ENCODE assay signal across 8 cellular contexts in genomic region chr19:6735181-6735891, GRCh38. TPM values are rescaled to one million over a fixed set of nuclear protein-coding genes. Genes with fewer than 3 reads are reported as not detected.
DNase-seq lines count a peak whose midpoint lies in the region; ATAC-seq, FAIRE-seq and TF ChIP-seq lines count a peak whose summit lies in the region.
"Had no signal": no experiment of that assay in that cellular context is flagged by ENCODE, and none has a peak within 500 bp of the region (broad histone marks: within the 10 kb centered on the region; RNA-seq: fewer than 3 reads in every experiment).

No MANE protein-coding gene starts in this region.

- peak overlapping the region; percentile 88 for H3K27ac ChIP-seq in endothelial cell of umbilical vein (ENCODE audit: insufficient read depth, low read depth, low read length)

- peaks cover 17% of the 10 kb centered on the region for H3K36me3 Mint-ChIP-seq in T-helper 2 cell treated with Interferon-gamma antibody and Interleukin-4, amounts not matched to agents 5 μg/mL and 100 μg/mL, for 36 hours (ENCODE audit: low read depth)
- peaks cover 41% of the 10 kb centered on the region for H3K36me3 Mint-ChIP-seq in stimulated activated memory B cell treated with anti-CD40 and anti-IgM and Interleukin-4, amounts not matched to agents 10 μg/mL and 1 μg/mL and 100 μg/mL, for 72 hours

- no peaks in the 10 kb centered on the region for H3K9me3 ChIP-seq in endothelial cell of umbilical vein (replicated peaks; ENCODE audit: control insufficient read depth, insufficient read depth, low read length)

- no peaks in the 10 kb centered on the region for H3K27me3 Mint-ChIP-seq in T-helper 2 cell treated with Interferon-gamma antibody and Interleukin-4, amounts not matched to agents 5 μg/mL and 100 μg/mL, for 36 hours (ENCODE audit: low read depth)
- no peaks in the 10 kb centered on the region for H3K27me3 Mint-ChIP-seq in stimulated activated memory B cell treated with anti-CD40 and anti-IgM and Interleukin-4, amounts not matched to agents 10 μg/mL and 1 μg/mL and 100 μg/mL, for 72 hours

- peaks cover 11% of the 10 kb centered on the region for H3K79me2 ChIP-seq in endothelial cell of umbilical vein (ENCODE audit: control insufficient read depth, insufficient read depth, low read length)

- H3K9me3 Mint-ChIP-seq in T-helper 2 cell treated with Interferon-gamma antibody and Interleukin-4, amounts not matched to agents 5 μg/mL and 100 μg/mL, for 36 hours = no peaks in the 10 kb centered on the region
- no peaks in the 10 kb centered on the region for H3K9me3 Mint-ChIP-seq in stimulated activated memory B cell treated with anti-CD40 and anti-IgM and Interleukin-4, amounts not matched to agents 10 μg/mL and 1 μg/mL and 100 μg/mL, for 72 hours

- no peak for ATAC-seq in stimulated activated memory B cell treated with anti-CD40 and anti-IgM and Interleukin-4, amounts not matched to agents 10 μg/mL and 1 μg/mL and 100 μg/mL, for 72 hours

- BruUV-seq in endothelial cell of umbilical vein (replicated peaks; lab: Mats Ljungman, UMichigan) = TSS peak; percentile 24

- intact Hi-C loops in endothelial cell of umbilical vein (cut with micrococcal nuclease) = loop anchor here (5.0 to 10.0 kb wide), 5 partner anchors 61 to 363 kb away; partner anchors contain the start of genes ALKBH7, KHSRP, TNFSF14 and TNFSF9

- H3K9ac ChIP-seq in endothelial cell of umbilical vein (replicated peaks; ENCODE audit: extremely low read depth, insufficient read depth, low read length) = peak overlapping the region; percentile 89

- peaks cover 0 to 5% of the 10 kb centered on the region in 2 experiments for H3K36me3 ChIP-seq in endothelial cell of umbilical vein (ENCODE audit: control insufficient read depth in 2 of 2, extremely low read depth in 1 of 2, insufficient read depth in 2 of 2, low read length in 2 of 2)

- peaks cover 26% of the 10 kb centered on the region for H3K4me1 Mint-ChIP-seq in T-helper 2 cell treated with Interferon-gamma antibody and Interleukin-4, amounts not matched to agents 5 μg/mL and 100 μg/mL, for 36 hours (ENCODE audit: low read depth)
- peaks cover 47% of the 10 kb centered on the region for H3K4me1 Mint-ChIP-seq in stimulated activated memory B cell treated with anti-CD40 and anti-IgM and Interleukin-4, amounts not matched to agents 10 μg/mL and 1 μg/mL and 100 μg/mL, for 72 hours

- H2AFZ ChIP-seq in endothelial cell of umbilical vein (ENCODE audit: low read depth, low read length) = no peak overlapping the region

- H3K9me1 ChIP-seq in endothelial cell of umbilical vein (replicated peaks; ENCODE audit: control insufficient read depth, extremely low read depth, insufficient read depth, low read length) = no peaks in the 10 kb centered on the region

- peak overlapping the region; percentile 98 for H3K4me3 Mint-ChIP-seq in T-helper 2 cell treated with Interferon-gamma antibody and Interleukin-4, amounts not matched to agents 5 μg/mL and 100 μg/mL, for 36 hours
- H3K4me3 Mint-ChIP-seq in stimulated activated memory B cell treated with anti-CD40 and anti-IgM and Interleukin-4, amounts not matched to agents 10 μg/mL and 1 μg/mL and 100 μg/mL, for 72 hours = peak overlapping the region; percentile 92

- no peak overlapping the region for H3K4me3 ChIP-seq in endothelial cell of umbilical vein (replicated peaks in 1 of 3; ENCODE audit: insufficient read depth in 1 of 3, low read depth in 1 of 3, low read length in 3 of 3)

- peak overlapping the region; percentile 94 for H3K4me2 ChIP-seq in endothelial cell of umbilical vein (ENCODE audit: insufficient read depth, low read length)

- peaks cover 40% of the 10 kb centered on the region for H3K4me1 ChIP-seq in endothelial cell of umbilical vein (ENCODE audit: control insufficient read depth, extremely low read depth, insufficient read depth, low read length)

- no peak for DNase-seq in T-helper 2 cell treated with Interferon-gamma antibody and Interleukin-4, amounts not matched to agents 5 μg/mL and 100 μg/mL, for 36 hours (ENCODE audit: low spot score)
- no peak for DNase-seq in T-helper 2 cell
- peak; percentile 38 for DNase-seq in endothelial cell of umbilical vein (ENCODE audit: low read depth, low spot score)
- DNase-seq in NAMALWA (ENCODE audit: low spot score) = no peak
- DNase-seq in 8988T = no peak
- DNase-seq: ACHN, GOT3 had no signal

- POLR2A ChIA-PET in endothelial cell of umbilical vein (lab: Charles Lee) = no interaction called here

- H3K27ac Mint-ChIP-seq in T-helper 2 cell treated with Interferon-gamma antibody and Interleukin-4, amounts not matched to agents 5 μg/mL and 100 μg/mL, for 36 hours = peak overlapping the region; percentile 99
- peak overlapping the region; percentile 91 for H3K27ac Mint-ChIP-seq in stimulated activated memory B cell treated with anti-CD40 and anti-IgM and Interleukin-4, amounts not matched to agents 10 μg/mL and 1 μg/mL and 100 μg/mL, for 72 hours

- peak; percentile 63 for FAIRE-seq in endothelial cell of umbilical vein (lab: Jason Lieb, UNC)

- no peak for TF ChIP-seq POLR2A in endothelial cell of umbilical vein (IDR thresholded peaks at IDR 0.05; ENCODE audit: low read depth, low read length)

- dilution Hi-C loops in endothelial cell of umbilical vein (cut with MboI; ENCODE audit: extremely low pct_ligation_motif_present, low sequenced_read_pairs) = no loop called here

- no peak for TF ChIP-seq CTCF in endothelial cell of umbilical vein (IDR thresholded peaks at IDR 0.05; ENCODE audit: extremely low read depth in 1 of 2, insufficient read depth in 1 of 2, low read depth in 1 of 2, low read length in 2 of 2)

- no peaks in the 10 kb centered on the region for H4K20me1 ChIP-seq in endothelial cell of umbilical vein (replicated peaks; ENCODE audit: control insufficient read depth, extremely low read depth, insufficient read depth, low read length)

- CTCF ChIA-PET in endothelial cell of umbilical vein (lab: Charles Lee) = interaction anchor here (1.1 to 6.2 kb wide), 3 partner anchors 95 to 219 kb away, joined by 3 to 179 read pairs (median 50); no protein-coding TSS in a partner anchor

- H3K27me3 ChIP-seq in endothelial cell of umbilical vein (ENCODE audit: control insufficient read depth in 2 of 2, insufficient read depth in 2 of 2, low read length in 2 of 2) = no peaks in the 10 kb centered on the region

TF ChIP-seq in endothelial cell of umbilical vein, 7 proteins besides CTCF, POLR2A, EP300 and RAD21:
- no peak for TF ChIP-seq MYC (IDR thresholded peaks at IDR 0.05; ENCODE audit: low read depth, low read length)
- peak; percentile 59 for TF ChIP-seq GATA2 (IDR thresholded peaks at IDR 0.05; ENCODE audit: insufficient read depth, insufficient read length, low read depth, low read length)
- no peak for TF ChIP-seq POLR2AphosphoS5 (IDR thresholded peaks at IDR 0.05; ENCODE audit: insufficient read depth, low read depth, low read length)
TF ChIP-seq in endothelial cell of umbilical vein: peak in this region for 1.

RNA-seq across cellular contexts. Expression of gene GPR108, which starts 2.0 kb away (rescaled TPM):
- 52.6 and 68.5 TPM in 2 replicates for total RNA-seq in endothelial cell of umbilical vein
- 76.0 and 80.2 TPM in 2 replicates for polyA plus RNA-seq in endothelial cell of umbilical vein
- polyA plus RNA-seq in endothelial cell of umbilical vein (2011; cell fraction: cytosol; rRNA removed) = 50.5 and 54.3 TPM in 2 replicates
- 127 and 161 TPM in 2 replicates for polyA plus RNA-seq in endothelial cell of umbilical vein (2011; cell fraction: nucleus; rRNA removed)
- polyA plus RNA-seq in endothelial cell of umbilical vein (2012) = 46.1 and 52.6 TPM in 2 replicates
- 64.8 and 67.1 TPM in 2 replicates for polyA minus RNA-seq in endothelial cell of umbilical vein
- 35.6 TPM for polyA minus RNA-seq in endothelial cell of umbilical vein (2011; cell fraction: cytosol; rRNA and poly(A)+ RNA removed)
- polyA minus RNA-seq in endothelial cell of umbilical vein (2011; cell fraction: nucleus; rRNA and poly(A)+ RNA removed) = 23.1 and 35.2 TPM in 2 replicates

RNA-seq across cellular contexts. Expression of gene TRIP10, which starts 4.1 kb away (rescaled TPM):
- total RNA-seq in endothelial cell of umbilical vein = 65.7 and 69.3 TPM in 2 replicates
- 26.3 and 28.4 TPM in 2 replicates for polyA plus RNA-seq in endothelial cell of umbilical vein
- 36.2 and 40.0 TPM in 2 replicates for polyA plus RNA-seq in endothelial cell of umbilical vein (2011; cell fraction: cytosol; rRNA removed)
- 175 and 176 TPM in 2 replicates for polyA plus RNA-seq in endothelial cell of umbilical vein (2011; cell fraction: nucleus; rRNA removed)
- 80.6 and 95.7 TPM in 2 replicates for polyA plus RNA-seq in endothelial cell of umbilical vein (2012)
- 21.6 and 38.2 TPM in 2 replicates for polyA minus RNA-seq in endothelial cell of umbilical vein
- 22.0 TPM for polyA minus RNA-seq in endothelial cell of umbilical vein (2011; cell fraction: cytosol; rRNA and poly(A)+ RNA removed)
- 16.5 and 20.3 TPM in 2 replicates for polyA minus RNA-seq in endothelial cell of umbilical vein (2011; cell fraction: nucleus; rRNA and poly(A)+ RNA removed)

RNA-seq across cellular contexts. Expression of gene C3, which starts 14.9 kb away (rescaled TPM):
- not detected in 2 replicates for total RNA-seq in endothelial cell of umbilical vein
- polyA plus RNA-seq in endothelial cell of umbilical vein = 0.08 and 0.23 TPM in 2 replicates
- 0.34 TPM in 1 of 2 replicates, not detected in the other for polyA plus RNA-seq in endothelial cell of umbilical vein (2011; cell fraction: cytosol; rRNA removed)
- polyA plus RNA-seq in endothelial cell of umbilical vein (2011; cell fraction: nucleus; rRNA removed) = 0.26 and 0.50 TPM in 2 replicates
- 0.61 and 1.5 TPM in 2 replicates for polyA plus RNA-seq in endothelial cell of umbilical vein (2012)
- 1.3 and 8.9 TPM in 2 replicates for polyA minus RNA-seq in endothelial cell of umbilical vein
- 159 TPM for polyA minus RNA-seq in endothelial cell of umbilical vein (2011; cell fraction: cytosol; rRNA and poly(A)+ RNA removed)
- 10.0 and 10.7 TPM in 2 replicates for polyA minus RNA-seq in endothelial cell of umbilical vein (2011; cell fraction: nucleus; rRNA and poly(A)+ RNA removed)

RNA-seq across cellular contexts. Expression of gene SH2D3A, which starts 31.9 kb away (rescaled TPM):
- total RNA-seq in endothelial cell of umbilical vein = 0.53 TPM in 1 of 2 replicates, not detected in the other
- polyA plus RNA-seq in endothelial cell of umbilical vein = 0.04 and 0.06 TPM in 2 replicates
- 0.07 and 0.08 TPM in 2 replicates for polyA plus RNA-seq in endothelial cell of umbilical vein (2011; cell fraction: cytosol; rRNA removed)
- polyA plus RNA-seq in endothelial cell of umbilical vein (2011; cell fraction: nucleus; rRNA removed) = 0.40 and 0.45 TPM in 2 replicates
- polyA plus RNA-seq in endothelial cell of umbilical vein (2012) = 0.37 and 0.41 TPM in 2 replicates
- 1.1 TPM in 1 of 2 replicates, not detected in the other for polyA minus RNA-seq in endothelial cell of umbilical vein
- 11.0 TPM for polyA minus RNA-seq in endothelial cell of umbilical vein (2011; cell fraction: cytosol; rRNA and poly(A)+ RNA removed)
- not detected in 2 replicates for polyA minus RNA-seq in endothelial cell of umbilical vein (2011; cell fraction: nucleus; rRNA and poly(A)+ RNA removed)

RNA-seq across cellular contexts. Expression of gene VAV1, which starts 37.2 kb away (rescaled TPM):
- not detected in 2 replicates for total RNA-seq in endothelial cell of umbilical vein
- polyA plus RNA-seq in endothelial cell of umbilical vein = not detected in 2 replicates
- polyA plus RNA-seq in endothelial cell of umbilical vein (2011; cell fraction: cytosol; rRNA removed) = not detected in 2 replicates
- polyA plus RNA-seq in endothelial cell of umbilical vein (2011; cell fraction: nucleus; rRNA removed) = not detected in 2 replicates
- not detected in 2 replicates for polyA plus RNA-seq in endothelial cell of umbilical vein (2012)
- 0.23 TPM in 1 of 2 replicates, not detected in the other for polyA minus RNA-seq in endothelial cell of umbilical vein
- not detected for polyA minus RNA-seq in endothelial cell of umbilical vein (2011; cell fraction: cytosol; rRNA and poly(A)+ RNA removed)
- not detected in 2 replicates for polyA minus RNA-seq in endothelial cell of umbilical vein (2011; cell fraction: nucleus; rRNA and poly(A)+ RNA removed)
